In the genomic region with DNA sequence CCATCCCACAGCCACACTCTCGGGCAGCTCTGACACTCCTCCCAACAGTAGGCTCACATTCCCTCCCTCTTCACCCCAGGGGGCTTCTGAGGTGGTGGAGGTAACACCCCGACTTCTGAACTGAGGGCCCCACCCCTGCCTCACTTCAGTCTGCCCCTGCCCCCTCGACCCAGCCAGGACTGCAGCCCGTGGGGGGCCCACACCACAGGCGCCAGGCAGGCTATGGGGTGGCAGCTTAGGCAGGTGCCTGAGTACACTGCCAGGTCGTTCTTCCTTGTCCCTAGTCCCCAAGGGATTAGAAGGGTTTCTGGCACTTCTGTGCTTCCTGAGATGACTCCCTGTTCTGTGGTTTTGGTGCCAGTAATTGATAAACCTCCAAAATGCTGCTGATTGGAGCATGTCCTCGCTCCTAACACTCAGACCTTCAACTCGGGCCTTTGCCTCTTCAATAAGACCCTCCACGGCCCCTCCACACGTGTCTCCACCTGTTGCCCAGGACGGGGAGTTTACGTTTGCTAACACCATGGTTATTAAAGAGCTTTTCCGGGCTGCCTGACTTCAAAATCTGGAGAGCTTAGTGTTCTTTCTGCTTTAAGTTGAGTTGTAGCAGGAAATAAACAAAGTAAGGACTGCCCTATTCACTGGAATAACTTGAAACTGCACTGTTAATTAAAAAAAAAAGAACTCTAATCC, we compare ENCODE assay signal across 1 cellular context.
A peak's percentile ranks its signal among the peaks of the same experiment; 100 is the strongest.
TF ChIP-seq lines count a peak whose summit lies in the region.

No MANE protein-coding gene starts in this region.

TF ChIP-seq in HepG2, 621 proteins besides CTCF, POLR2A, EP300 and RAD21:
- no peak for TF ChIP-seq TP53 (CRISPR knock-in tag; conservative IDR thresholded peaks at IDR 0.05)
- no peak for TF ChIP-seq HMGA1 (CRISPR knock-in tag; conservative IDR thresholded peaks at IDR 0.05)
- TF ChIP-seq ZSCAN25 (CRISPR knock-in tag; IDR thresholded peaks at IDR 0.05) = 0 out of 2 replicates have a peak, but pooled peaks have one; percentile 15
- no peak for TF ChIP-seq TBX3 (IDR thresholded peaks at IDR 0.05; ENCODE audit: borderline replicate concordance)
